17 cellular contexts compared by ENCODE assay signal in genomic region chr16:51149251-51149661, GRCh38. TPM values are rescaled to one million over a fixed set of nuclear protein-coding genes. Genes with fewer than 3 reads are reported as not detected.
DNase-seq lines count a peak whose midpoint lies in the region; ATAC-seq, FAIRE-seq and TF ChIP-seq lines count a peak whose summit lies in the region.
"Had no signal": no experiment of that assay in that cellular context is flagged by ENCODE, and none has a peak within 500 bp of the region (broad histone marks: within the 10 kb centered on the region; RNA-seq: fewer than 3 reads in every experiment).

No MANE protein-coding gene starts in this region.

- DNase-seq in NCI-H82 (lab: John Stamatoyannopoulos, UW) (peak; percentile 53), NCI-H82 treated with DMSO at 0.1 percent for 48 hours (lab: John Stamatoyannopoulos, UW; ENCODE audit: unreplicated experiment) (no peak), caudate nucleus (lab: John Stamatoyannopoulos, UW) (no peak), kidney epithelial cell (ENCODE audit: low read depth) (no peak), superior temporal gyrus (ENCODE audit: extremely low spot score) (peak; percentile 65), HTR-8/SVneo (ENCODE audit: insufficient read length, low spot score) (no peak), small intestine (no peak)
- no peak for DNase-seq in activated T-cell treated with anti-CD3 and anti-CD28 coated beads, Interleukin-2, amount 50 U/mL, for 4 hours
- DNase-seq: 8988T; heart left ventricle; KBM-7; NCI-H2171 treated with DMSO at 0.1 percent for 48 hours; RPMI8226; stimulated activated CD4-positive, alpha-beta T cell treated with anti-CD3 and anti-CD28 coated beads, Interleukin-12 subunit alpha, Interleukin-12 subunit beta, amount 100 ng/mL, for 4 hours had no signal

- H3K4me1 ChIP-seq in small intestine (ENCODE audit: control insufficient read depth in 2 of 2, insufficient read depth in 1 of 2, low read depth in 1 of 2, low read length in 1 of 2), result no peaks in the 10 kb centered on the region

- no peaks in the 10 kb centered on the region for H3K9me3 Mint-ChIP-seq in activated T-cell treated with anti-CD3 and anti-CD28 coated beads, Interleukin-2, amount 50 U/mL, for 4 hours
- H3K9me3 Mint-ChIP-seq: activated T-helper 17 cell treated with anti-CD3 and anti-CD28 coated beads, Interleukin-2, amount 50 U/mL, for 72 hours had no signal

- H3K36me3 Mint-ChIP-seq in activated T-cell treated with anti-CD3 and anti-CD28 coated beads, Interleukin-2, amount 50 U/mL, for 4 hours (ENCODE audit: insufficient read depth), result no peaks in the 10 kb centered on the region

- H3K27me3 ChIP-seq in kidney epithelial cell (ENCODE audit: control insufficient read depth, insufficient read depth, low read length) (no peaks in the 10 kb centered on the region), small intestine (ENCODE audit: control insufficient read depth in 2 of 2, insufficient read depth in 2 of 2, low read length in 2 of 2) (peaks cover 28 to 29% of the 10 kb centered on the region in 2 donors)

- no peaks in the 10 kb centered on the region for H3K9me3 ChIP-seq in small intestine (ENCODE audit: control insufficient read depth, low read depth)
- H3K9me3 ChIP-seq: heart left ventricle had no signal

- ATAC-seq in activated T-cell treated with anti-CD3 and anti-CD28 coated beads, Interleukin-2, amount 50 U/mL, for 4 hours, result no peak
- ATAC-seq: activated T-helper 17 cell treated with anti-CD3 and anti-CD28 coated beads, Interleukin-2, amount 50 U/mL, for 72 hours; heart left ventricle had no signal

- 24 to 40% (median 39%) methylated on average over 16 of the region's 16 CpGs for WGBS in small intestine, 3 donors

- H3K4me3 ChIP-seq in kidney epithelial cell (ENCODE audit: low read depth, low read length) (peak overlapping the region; percentile 69), small intestine (ENCODE audit: low read depth in 1 of 2, low read length in 2 of 2) (peak overlapping the region in 1 of 2 donors; percentile 2)

- no peak overlapping the region for H3K4me3 Mint-ChIP-seq in activated T-cell treated with anti-CD3 and anti-CD28 coated beads, Interleukin-2, amount 50 U/mL, for 4 hours
- H3K4me3 Mint-ChIP-seq: activated T-helper 17 cell treated with anti-CD3 and anti-CD28 coated beads, Interleukin-2, amount 50 U/mL, for 72 hours had no signal

- FAIRE-seq in HTR-8/SVneo (lab: Jason Lieb, UNC) (no peak), small intestine (lab: Jason Lieb, UNC) (no peak)

- no peaks in the 10 kb centered on the region for H3K36me3 ChIP-seq in kidney epithelial cell (ENCODE audit: control insufficient read depth, insufficient read depth, low read length)
- H3K36me3 ChIP-seq in small intestine (ENCODE audit: control insufficient read depth in 2 of 2, insufficient read depth in 2 of 2, low read length in 2 of 2), result no peaks in the 10 kb centered on the region
- H3K36me3 ChIP-seq: heart left ventricle had no signal

- H3K27ac ChIP-seq in caudate nucleus (ENCODE audit: low read depth, low read length) (peak overlapping the region; percentile 97), small intestine (ENCODE audit: low read depth in 1 of 2, low read length in 1 of 2) (peak overlapping the region in 1 of 2 donors; percentile 78)
- H3K27ac ChIP-seq: heart left ventricle, VCaP had no signal

- TF ChIP-seq CTCF in kidney epithelial cell (IDR thresholded peaks at IDR 0.05; ENCODE audit: insufficient read depth, low read length, poor library complexity, severe bottlenecking), result no peak

- H3K27me3 Mint-ChIP-seq in activated T-cell treated with anti-CD3 and anti-CD28 coated beads, Interleukin-2, amount 50 U/mL, for 4 hours (ENCODE audit: low read depth), result peaks cover 64% of the 10 kb centered on the region

- peaks cover 2% of the 10 kb centered on the region for H3K4me1 Mint-ChIP-seq in activated T-cell treated with anti-CD3 and anti-CD28 coated beads, Interleukin-2, amount 50 U/mL, for 4 hours (ENCODE audit: low read depth)
- H3K4me1 Mint-ChIP-seq: activated T-helper 17 cell treated with anti-CD3 and anti-CD28 coated beads, Interleukin-2, amount 50 U/mL, for 72 hours had no signal

RNA-seq across cellular contexts. Expression of gene SALL1, which starts 1.8 kb away (rescaled TPM):
- 12.3 and 14.8 TPM in 2 replicates for total RNA-seq in kidney epithelial cell
- total RNA-seq in activated T-cell treated with anti-CD3 and anti-CD28 coated beads, Interleukin-2, amount 50 U/mL, for 4 hours, result not detected
- under 1 TPM in 2 of 3 donors, not detected in 1; 0.27 to 0.39 TPM for polyA plus RNA-seq in small intestine
- total RNA-seq: activated T-helper 17 cell treated with anti-CD3 and anti-CD28 coated beads, Interleukin-2, amount 50 U/mL, for 72 hours; myocyte had no signal

Comparison
In these comparisons a context has a peak if more than half of its experiments do, and no peak if none do; other contexts are left out.
1. DNase-seq: peak in NCI-H82 (single experiment) and superior temporal gyrus (single experiment); none in NCI-H82 treated with DMSO at 0.1 percent for 48 hours (single experiment), caudate nucleus (0 of 61), kidney epithelial cell (single experiment), HTR-8/SVneo (single experiment), activated T-cell treated with anti-CD3 and anti-CD28 coated beads, Interleukin-2, amount 50 U/mL, for 4 hours (single experiment) and small intestine (single experiment).
2. RNA of gene SALL1, which starts 1.8 kb away (total RNA-seq): 12.3 to 14.8 TPM in kidney epithelial cell; not detected in activated T-cell treated with anti-CD3 and anti-CD28 coated beads, Interleukin-2, amount 50 U/mL, for 4 hours; every median in the first group is over 10 times any median in the second.